2 cellular contexts compared by ENCODE assay signal in the genomic region with DNA sequence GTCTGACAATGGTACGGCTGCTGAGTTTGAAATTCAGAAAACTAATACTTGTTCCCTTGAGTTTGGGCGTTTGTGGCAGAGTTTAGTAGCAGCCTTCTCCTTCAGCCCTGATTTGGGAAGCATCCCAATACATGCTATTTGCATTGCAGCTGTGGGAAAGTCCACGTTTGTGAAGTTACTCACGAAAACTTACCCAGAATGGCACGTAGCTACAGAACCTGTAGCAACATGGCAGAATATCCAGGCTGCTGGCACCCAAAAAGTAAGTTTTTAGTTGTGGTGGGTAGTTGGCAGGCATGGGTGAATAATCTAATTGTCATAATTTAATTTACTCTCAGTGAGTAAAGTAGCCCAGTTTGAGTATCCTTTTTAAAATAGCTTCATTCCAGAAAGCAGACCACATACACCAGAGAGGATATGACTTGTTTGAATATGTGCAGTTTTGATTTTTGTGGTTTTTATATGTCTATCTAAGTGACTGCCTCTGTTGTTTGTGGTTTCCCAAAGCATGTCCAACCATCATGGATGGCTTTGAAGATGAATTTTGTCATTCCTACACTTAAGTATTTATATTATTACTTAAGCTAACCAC.
A peak's percentile ranks its signal among the peaks of the same experiment; 100 is the strongest.
TF ChIP-seq lines count a peak whose summit lies in the region.

No MANE protein-coding gene starts in this region.

TF ChIP-seq in IMR-90, 13 proteins besides CTCF, POLR2A, EP300 and RAD21:
- TF ChIP-seq NFE2L2 (IDR thresholded peaks at IDR 0.05; ENCODE audit: low read depth, low read length) (no peak), CEBPB (IDR thresholded peaks at IDR 0.05; ENCODE audit: low read depth, low read length) (no peak), BHLHE40 (IDR thresholded peaks at IDR 0.05; ENCODE audit: low read depth, low read length) (peak; percentile 54; the same call in 1 of the 2 replicates), RFX5 (IDR thresholded peaks at IDR 0.05; ENCODE audit: low read depth, low read length) (no peak)
- TF ChIP-seq, protein P1, sequence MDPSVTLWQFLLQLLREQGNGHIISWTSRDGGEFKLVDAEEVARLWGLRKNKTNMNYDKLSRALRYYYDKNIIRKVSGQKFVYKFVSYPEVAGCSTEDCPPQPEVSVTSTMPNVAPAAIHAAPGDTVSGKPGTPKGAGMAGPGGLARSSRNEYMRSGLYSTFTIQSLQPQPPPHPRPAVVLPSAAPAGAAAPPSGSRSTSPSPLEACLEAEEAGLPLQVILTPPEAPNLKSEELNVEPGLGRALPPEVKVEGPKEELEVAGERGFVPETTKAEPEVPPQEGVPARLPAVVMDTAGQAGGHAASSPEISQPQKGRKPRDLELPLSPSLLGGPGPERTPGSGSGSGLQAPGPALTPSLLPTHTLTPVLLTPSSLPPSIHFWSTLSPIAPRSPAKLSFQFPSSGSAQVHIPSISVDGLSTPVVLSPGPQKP (IDR thresholded peaks at IDR 0.05; ENCODE audit: borderline replicate concordance, low read depth, low read length), result no peak

TF ChIP-seq in GM12878, 131 proteins besides CTCF, POLR2A, EP300 and RAD21:
- TF ChIP-seq NFIC (IDR thresholded peaks at IDR 0.05; ENCODE audit: low read depth, low read length), result peak; percentile 20; the same call in 1 of the 2 replicates
- TF ChIP-seq TCF7 (IDR thresholded peaks at IDR 0.05; ENCODE audit: borderline replicate concordance), result 0 out of 2 replicates have a peak, but pooled peaks have one; percentile 30
- no peak for TF ChIP-seq FOS (IDR thresholded peaks at IDR 0.05; ENCODE audit: borderline replicate concordance, extremely low read depth, insufficient read length)
- peak; percentile 86 for TF ChIP-seq RUNX3 (IDR thresholded peaks at IDR 0.05; ENCODE audit: low read length)
- TF ChIP-seq JUNB (IDR thresholded peaks at IDR 0.05), result 0 out of 2 replicates have a peak, but pooled peaks have one; percentile 4
